ENCODE assay signal across 2 cellular contexts in genomic region chr2:231196592-231196991, GRCh38.
TF ChIP-seq lines count a peak whose summit lies in the region.

No MANE protein-coding gene starts in this region.

TF ChIP-seq in GM23338, 12 proteins besides CTCF, POLR2A, EP300 and RAD21:
- TF ChIP-seq ZNF331 (CRISPR knock-in tag; IDR thresholded peaks at IDR 0.05; ENCODE audit: low read depth) = no peak
- TF ChIP-seq EZH2phosphoT487 (IDR thresholded peaks at IDR 0.05; ENCODE audit: unreplicated experiment) = no peak
- TF ChIP-seq POLR2AphosphoS5 (IDR thresholded peaks at IDR 0.05; ENCODE audit: low read depth) = no peak
- TF ChIP-seq JUNB (IDR thresholded peaks at IDR 0.05; ENCODE audit: unreplicated experiment) = no peak

TF ChIP-seq in H1, 55 proteins besides CTCF, POLR2A, EP300 and RAD21:
- TF ChIP-seq ASH2L (IDR thresholded peaks at IDR 0.05; ENCODE audit: low read length) = no peak
- TF ChIP-seq SAP30 (IDR thresholded peaks at IDR 0.05; ENCODE audit: insufficient read depth, insufficient replicate concordance, low read length) = no peak
- no peak for TF ChIP-seq NANOG (IDR thresholded peaks at IDR 0.05; ENCODE audit: insufficient read depth, low read depth, low read length, poor library complexity, severe bottlenecking)
- TF ChIP-seq HDAC2 (IDR thresholded peaks at IDR 0.05; ENCODE audit: borderline replicate concordance in 1 of 2, low read depth in 2 of 2, low read length in 2 of 2) = no peak
- no peak for TF ChIP-seq RBBP5 (IDR thresholded peaks at IDR 0.05; ENCODE audit: borderline replicate concordance, low read depth, low read length)
- no peak for TF ChIP-seq CREB1 (IDR thresholded peaks at IDR 0.05)
TF ChIP-seq in H1: peak in this region for 0.
